In the genomic region with DNA sequence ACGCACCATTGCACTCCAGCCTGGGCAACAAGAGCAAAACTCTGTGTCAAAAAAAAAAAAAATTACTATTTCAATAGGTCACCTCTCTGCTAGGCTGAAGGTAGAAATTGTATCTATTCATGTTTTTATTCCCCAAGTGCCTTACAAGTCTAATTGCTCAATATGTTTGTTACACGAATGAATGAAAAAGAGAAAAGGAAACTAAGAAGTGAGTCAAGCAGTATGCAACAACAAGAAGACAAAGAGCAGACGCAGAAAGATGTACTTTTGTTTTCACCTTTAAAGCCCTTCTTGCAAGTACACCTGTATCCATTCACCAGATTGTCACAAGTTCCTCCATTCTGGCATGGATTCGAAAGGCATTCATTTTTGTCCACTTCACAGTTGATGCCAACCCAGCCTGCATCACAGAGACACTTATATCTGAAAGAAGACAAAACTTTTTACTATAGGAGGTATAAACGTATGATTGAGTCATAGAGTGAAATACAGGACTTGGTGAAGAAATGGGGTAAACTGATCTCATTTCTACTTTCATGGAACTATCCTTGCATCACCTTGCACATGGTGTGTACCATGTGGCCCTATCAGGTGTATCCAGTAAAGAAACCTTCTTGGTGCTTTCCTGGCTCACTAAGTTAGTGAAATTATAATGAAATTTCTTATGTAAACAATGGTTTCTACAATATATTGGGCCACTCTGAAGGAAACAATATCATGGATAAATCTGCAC, we compare ENCODE assay signal across 21 cellular contexts. TPM values are rescaled to one million over a fixed set of nuclear protein-coding genes. Genes with fewer than 3 reads are reported as not detected.
DNase-seq lines count a peak whose midpoint lies in the region; ATAC-seq and TF ChIP-seq lines count a peak whose summit lies in the region.
"Had no signal": no experiment of that assay in that cellular context is flagged by ENCODE, and none has a peak within 500 bp of the region (broad histone marks: within the 10 kb centered on the region; RNA-seq: fewer than 3 reads in every experiment).

No MANE protein-coding gene starts in this region.

- intact Hi-C loops in activated CD4-positive, alpha-beta memory T cell treated with anti-CD3 and anti-CD28 coated beads for 36 hours (cut with micrococcal nuclease) = no loop called here
- intact Hi-C loops in natural killer cell (cut with micrococcal nuclease) = no loop called here

- H2AFZ ChIP-seq in osteoblast (ENCODE audit: low read length) = no peak overlapping the region

- no peak overlapping the region for H3K4me3 Mint-ChIP-seq in activated CD4-positive, alpha-beta memory T cell treated with anti-CD3 and anti-CD28 coated beads for 36 hours
- no peak overlapping the region for H3K4me3 Mint-ChIP-seq in activated CD4-positive, alpha-beta memory T cell treated with anti-CD3 and anti-CD28 coated beads, Interleukin-2, amount 10 ng/mL, durations not matched to agents 7 days and 5 days
- H3K4me3 Mint-ChIP-seq in natural killer cell treated with Interleukin-12 subunit alpha and Interleukin-12 subunit beta and Interleukin-15 and Interleukin-18, amount 100 ng/mL, for 72 hours = peak overlapping the region; percentile 26
- no peak overlapping the region for H3K4me3 Mint-ChIP-seq in natural killer cell
- H3K4me3 Mint-ChIP-seq in osteocyte (ENCODE audit: unreplicated experiment) = no peak overlapping the region
- H3K4me3 Mint-ChIP-seq: CD4-positive, CD25-positive, alpha-beta regulatory T cell had no signal

- H3K27ac ChIP-seq in osteoblast (ENCODE audit: low read depth, low read length) = peak overlapping the region; percentile 11

- H3K4me2 ChIP-seq in osteoblast (ENCODE audit: insufficient read depth, low read length) = no peak overlapping the region

- H3K4me3 ChIP-seq in osteoblast (ENCODE audit: insufficient read depth, low read length) = no peak overlapping the region
- H3K4me3 ChIP-seq: MG63 had no signal

- H3K9me3 Mint-ChIP-seq in activated CD4-positive, alpha-beta memory T cell treated with anti-CD3 and anti-CD28 coated beads for 36 hours = no peaks in the 10 kb centered on the region
- no peaks in the 10 kb centered on the region for H3K9me3 Mint-ChIP-seq in activated CD4-positive, alpha-beta memory T cell treated with anti-CD3 and anti-CD28 coated beads, Interleukin-2, amount 10 ng/mL, durations not matched to agents 7 days and 5 days
- H3K9me3 Mint-ChIP-seq in natural killer cell treated with Interleukin-12 subunit alpha and Interleukin-12 subunit beta and Interleukin-15 and Interleukin-18, amount 100 ng/mL, for 72 hours = no peaks in the 10 kb centered on the region
- H3K9me3 Mint-ChIP-seq in natural killer cell (no peaks in the 10 kb centered on the region), osteocyte (ENCODE audit: unreplicated experiment) (no peaks in the 10 kb centered on the region)
- H3K9me3 Mint-ChIP-seq: CD4-positive, CD25-positive, alpha-beta regulatory T cell had no signal

- peaks cover 17% of the 10 kb centered on the region for H3K4me1 ChIP-seq in osteoblast (ENCODE audit: insufficient read depth, low read length)

- H3K79me2 ChIP-seq in osteoblast (ENCODE audit: insufficient read depth, low read length) = peaks cover 55% of the 10 kb centered on the region

- H4K20me1 ChIP-seq in osteoblast (ENCODE audit: insufficient read depth, low read length) = peaks cover 8% of the 10 kb centered on the region

- no peaks in the 10 kb centered on the region for H3K27me3 ChIP-seq in osteoblast (ENCODE audit: insufficient read depth, low read length)
- H3K27me3 ChIP-seq: MG63 had no signal

- no peak for TF ChIP-seq CTCF in natural killer cell (IDR thresholded peaks at IDR 0.05)
- TF ChIP-seq CTCF in osteoblast (IDR thresholded peaks at IDR 0.05; ENCODE audit: extremely low read depth, low read depth, low read length) = no peak
- no peak for TF ChIP-seq CTCF in osteocyte (IDR thresholded peaks at IDR 0.05)

- H3K36me3 ChIP-seq in osteoblast (ENCODE audit: insufficient read depth, low read length) = peaks cover 89% of the 10 kb centered on the region

- H3K4me1 Mint-ChIP-seq in activated CD4-positive, alpha-beta memory T cell treated with anti-CD3 and anti-CD28 coated beads for 36 hours (ENCODE audit: low read depth) = peaks cover 14% of the 10 kb centered on the region
- peaks cover 40% of the 10 kb centered on the region for H3K4me1 Mint-ChIP-seq in activated CD4-positive, alpha-beta memory T cell treated with anti-CD3 and anti-CD28 coated beads, Interleukin-2, amount 10 ng/mL, durations not matched to agents 7 days and 5 days
- peaks cover 21 to 46% of the 10 kb centered on the region in 2 donors for H3K4me1 Mint-ChIP-seq in natural killer cell treated with Interleukin-12 subunit alpha and Interleukin-12 subunit beta and Interleukin-15 and Interleukin-18, amount 100 ng/mL, for 72 hours (ENCODE audit: low read depth in 2 of 2)
- H3K4me1 Mint-ChIP-seq in natural killer cell (peaks cover 2 to 10% of the 10 kb centered on the region in 2 donors), osteocyte (ENCODE audit: unreplicated experiment) (peaks cover 13% of the 10 kb centered on the region)

- CTCF ChIA-PET in activated CD4-positive, alpha-beta memory T cell treated with anti-CD3 and anti-CD28 coated beads for 36 hours (lab: Charles Lee) = interaction anchor here (1.7 kb wide), 1 partner anchor 15 kb away, joined by 7 read pairs; no protein-coding TSS in a partner anchor
- CTCF ChIA-PET in activated CD4-positive, alpha-beta memory T cell treated with anti-CD3 and anti-CD28 coated beads, Interleukin-2, amount 10 ng/mL, durations not matched to agents 7 days and 5 days (lab: Charles Lee) = interaction anchor here (1.7 kb wide), 1 partner anchor 15 kb away, joined by 5 read pairs; no protein-coding TSS in a partner anchor

- POLR2A ChIA-PET in activated CD4-positive, alpha-beta memory T cell treated with anti-CD3 and anti-CD28 coated beads for 36 hours (lab: Charles Lee) = no interaction called here
- POLR2A ChIA-PET in activated CD4-positive, alpha-beta memory T cell treated with anti-CD3 and anti-CD28 coated beads, Interleukin-2, amount 10 ng/mL, durations not matched to agents 7 days and 5 days (lab: Charles Lee) = no interaction called here

- ATAC-seq in natural killer cell treated with Interleukin-12 subunit alpha and Interleukin-12 subunit beta and Interleukin-15 and Interleukin-18, amount 100 ng/mL, for 72 hours = peak in 1 of 2 donors; percentile 37
- ATAC-seq in natural killer cell = no peak
- ATAC-seq: PC-3 had no signal

- H3K27ac Mint-ChIP-seq in activated CD4-positive, alpha-beta memory T cell treated with anti-CD3 and anti-CD28 coated beads for 36 hours = peak overlapping the region; percentile 21
- no peak overlapping the region for H3K27ac Mint-ChIP-seq in activated CD4-positive, alpha-beta memory T cell treated with anti-CD3 and anti-CD28 coated beads, Interleukin-2, amount 10 ng/mL, durations not matched to agents 7 days and 5 days
- H3K27ac Mint-ChIP-seq in natural killer cell treated with Interleukin-12 subunit alpha and Interleukin-12 subunit beta and Interleukin-15 and Interleukin-18, amount 100 ng/mL, for 72 hours = peak overlapping the region; percentile 12 to 36
- H3K27ac Mint-ChIP-seq in natural killer cell (no peak overlapping the region), osteocyte (ENCODE audit: unreplicated experiment) (no peak overlapping the region)

- H3K27me3 Mint-ChIP-seq in activated CD4-positive, alpha-beta memory T cell treated with anti-CD3 and anti-CD28 coated beads for 36 hours = no peaks in the 10 kb centered on the region
- no peaks in the 10 kb centered on the region for H3K27me3 Mint-ChIP-seq in activated CD4-positive, alpha-beta memory T cell treated with anti-CD3 and anti-CD28 coated beads, Interleukin-2, amount 10 ng/mL, durations not matched to agents 7 days and 5 days
- H3K27me3 Mint-ChIP-seq in natural killer cell treated with Interleukin-12 subunit alpha and Interleukin-12 subunit beta and Interleukin-15 and Interleukin-18, amount 100 ng/mL, for 72 hours = no peaks in the 10 kb centered on the region
- H3K27me3 Mint-ChIP-seq in natural killer cell (ENCODE audit: low read depth in 2 of 2) (no peaks in the 10 kb centered on the region), osteocyte (ENCODE audit: unreplicated experiment) (no peaks in the 10 kb centered on the region)
- H3K27me3 Mint-ChIP-seq: CD4-positive, CD25-positive, alpha-beta regulatory T cell had no signal

- no peaks in the 10 kb centered on the region for H3K9me3 ChIP-seq in osteoblast (ENCODE audit: low read depth, low read length)
- H3K9me3 ChIP-seq: MG63 had no signal

- no peak for DNase-seq in activated CD4-positive, alpha-beta memory T cell treated with anti-CD3 and anti-CD28 coated beads for 36 hours
- no peak for DNase-seq in activated CD4-positive, alpha-beta memory T cell treated with anti-CD3 and anti-CD28 coated beads, Interleukin-2, amount 10 ng/mL, durations not matched to agents 7 days and 5 days
- DNase-seq in natural killer cell treated with Interleukin-12 subunit alpha and Interleukin-12 subunit beta and Interleukin-15 and Interleukin-18, amount 100 ng/mL, for 72 hours (ENCODE audit: low spot score) = no peak
- DNase-seq in natural killer cell (no peak), osteoblast (ENCODE audit: insufficient read length, low spot score, missing footprints) (no peak), NCI-H226 (no peak), osteocyte (ENCODE audit: extremely low spot score, unreplicated experiment) (no peak)
- DNase-seq: IMR-90; KG1; MG63; NCI-H1105 treated with DMSO at 0.1 percent for 48 hours; NCI-H146; NCI-H1930; NCI-H2107; NCI-H446 treated with DMSO at 0.1 percent for 48 hours; NCI-H526; NCI-H82; NK-92 treated with Interleukin-12 subunit alpha and Interleukin-12 subunit beta, amount 100 ng/mL, for 24 hours; PC-3 had no signal

- H3K36me3 Mint-ChIP-seq in activated CD4-positive, alpha-beta memory T cell treated with anti-CD3 and anti-CD28 coated beads for 36 hours = peaks cover 16% of the 10 kb centered on the region
- peaks cover 53% of the 10 kb centered on the region for H3K36me3 Mint-ChIP-seq in activated CD4-positive, alpha-beta memory T cell treated with anti-CD3 and anti-CD28 coated beads, Interleukin-2, amount 10 ng/mL, durations not matched to agents 7 days and 5 days (ENCODE audit: low read depth)
- H3K36me3 Mint-ChIP-seq in natural killer cell treated with Interleukin-12 subunit alpha and Interleukin-12 subunit beta and Interleukin-15 and Interleukin-18, amount 100 ng/mL, for 72 hours = peaks cover 14% of the 10 kb centered on the region
- H3K36me3 Mint-ChIP-seq in natural killer cell (peaks cover 21% of the 10 kb centered on the region), osteocyte (ENCODE audit: unreplicated experiment) (peaks cover 30% of the 10 kb centered on the region)

RNA-seq across cellular contexts. Expression of gene ADAM30, which starts 57.1 kb away (rescaled TPM):
- total RNA-seq in activated CD4-positive, alpha-beta memory T cell treated with anti-CD3 and anti-CD28 coated beads for 36 hours = not detected
- total RNA-seq in activated CD4-positive, alpha-beta memory T cell treated with anti-CD3 and anti-CD28 coated beads, Interleukin-2, amount 10 ng/mL, durations not matched to agents 7 days and 5 days = not detected
- not detected for total RNA-seq in natural killer cell treated with Interleukin-12 subunit alpha and Interleukin-12 subunit beta and Interleukin-15 and Interleukin-18, amount 100 ng/mL, for 72 hours
- total RNA-seq in natural killer cell (under 1 TPM in 1 of 3 donors, not detected in 2; 0.13 TPM), osteoblast (not detected in 2 replicates), osteocyte (not detected in 2 replicates)
- total RNA-seq: A172; CD4-positive, CD25-positive, alpha-beta regulatory T cell; IMR-90; PC-3 had no signal

Comparison
In these comparisons a context has a peak if more than half of its experiments do, and no peak if none do; other contexts are left out.
1. H3K27ac Mint-ChIP-seq: peak in activated CD4-positive, alpha-beta memory T cell treated with anti-CD3 and anti-CD28 coated beads for 36 hours (single experiment) and natural killer cell treated with Interleukin-12 subunit alpha and Interleukin-12 subunit beta and Interleukin-15 and Interleukin-18, amount 100 ng/mL, for 72 hours (2 of 2); none in activated CD4-positive, alpha-beta memory T cell treated with anti-CD3 and anti-CD28 coated beads, Interleukin-2, amount 10 ng/mL, durations not matched to agents 7 days and 5 days (single experiment), natural killer cell (0 of 2) and osteocyte (single experiment).